ENCODE assay signal across 9 cellular contexts in genomic region chr4:151604238-151604637, GRCh38.
A peak's percentile ranks its signal among the peaks of the same experiment; 100 is the strongest.
DNase-seq lines count a peak whose midpoint lies in the region; ATAC-seq, FAIRE-seq and TF ChIP-seq lines count a peak whose summit lies in the region.
"Had no signal": no experiment of that assay in that cellular context is flagged by ENCODE, and none has a peak within 500 bp of the region (broad histone marks: within the 10 kb centered on the region; RNA-seq: fewer than 3 reads in every experiment).

No MANE protein-coding gene starts in this region.

- no peaks in the 10 kb centered on the region for H3K79me2 ChIP-seq in SK-N-SH (ENCODE audit: insufficient read depth)

- H4K20me1 ChIP-seq in SK-N-SH (ENCODE audit: insufficient read depth) = no peaks in the 10 kb centered on the region

- H3K36me3 Mint-ChIP-seq in glutamatergic neuron (ENCODE audit: unreplicated experiment) = no peaks in the 10 kb centered on the region
- H3K36me3 Mint-ChIP-seq in CD8-positive, alpha-beta T cell = no peaks in the 10 kb centered on the region
- no peaks in the 10 kb centered on the region for H3K36me3 Mint-ChIP-seq in CD4-positive, alpha-beta memory T cell

- no peaks in the 10 kb centered on the region for H3F3A ChIP-seq in SK-N-SH (replicated peaks; ENCODE audit: insufficient read depth)

- CTCF ChIA-PET in SK-N-SH (lab: Yijun Ruan, JAX) = interaction anchor here (0.6 to 3.0 kb wide), 32 partner anchors 8 to 487 kb away, joined by 3 to 15 read pairs (median 4); partner anchors contain the start of gene PRSS48
- CTCF ChIA-PET in CD8-positive, alpha-beta T cell (lab: Charles Lee) = interaction anchor here (0.9 kb wide), 1 partner anchor 11 kb away, joined by 3 read pairs; no protein-coding TSS in a partner anchor
- CTCF ChIA-PET in CD4-positive, alpha-beta memory T cell (lab: Charles Lee; ENCODE audit: partially characterized antibody) = interaction anchor here (1.2 kb wide), 1 partner anchor 487 kb away, joined by 3 read pairs; no protein-coding TSS in a partner anchor

- H3K27me3 Mint-ChIP-seq in glutamatergic neuron (ENCODE audit: unreplicated experiment) = peaks cover 3% of the 10 kb centered on the region
- peaks cover 2% of the 10 kb centered on the region for H3K27me3 Mint-ChIP-seq in CD8-positive, alpha-beta T cell (ENCODE audit: low read depth)
- peaks cover 0 to 2% of the 10 kb centered on the region in 2 donors for H3K27me3 Mint-ChIP-seq in CD4-positive, alpha-beta memory T cell

- TF ChIP-seq CTCF in GM13976 (IDR thresholded peaks at IDR 0.05; ENCODE audit: borderline replicate concordance, control extremely low read depth, extremely low read depth, insufficient read depth, missing control alignments) = peak; percentile 26
- peak; percentile 69 for TF ChIP-seq CTCF in SK-N-SH (IDR thresholded peaks at IDR 0.05)
- peak; percentile 24 for TF ChIP-seq CTCF in glutamatergic neuron (IDR thresholded peaks at IDR 0.05; ENCODE audit: partially characterized antibody, unreplicated experiment)
- no peak for TF ChIP-seq CTCF in CD8-positive, alpha-beta T cell (IDR thresholded peaks at IDR 0.05)

- no peaks in the 10 kb centered on the region for H3K9me2 ChIP-seq in SK-N-SH

- DNase-seq in GM13976 (ENCODE audit: low spot score) (no peak), SK-N-SH (peak; percentile 48), glutamatergic neuron (no peak), SHP77 (lab: John Stamatoyannopoulos, UW) (no peak), pons (ENCODE audit: low spot score) (no peak)
- no peak for DNase-seq in CD8-positive, alpha-beta T cell
- no peak for DNase-seq in CD4-positive, alpha-beta memory T cell

- 57% methylated on average over 5 of the region's 5 CpGs for WGBS in SK-N-SH (ENCODE audit: low lambda C conversion rate)

- H3K4me3 ChIP-seq in SK-N-SH (ENCODE audit: low read depth in 2 of 2, low read length in 1 of 2) = no peak overlapping the region
- no peak overlapping the region for H3K4me3 ChIP-seq in CD8-positive, alpha-beta T cell (ENCODE audit: low read depth, low read length)
- H3K4me3 ChIP-seq in CD4-positive, alpha-beta memory T cell (ENCODE audit: low read length in 2 of 2) = no peak overlapping the region
- H3K4me3 ChIP-seq: thoracic aorta had no signal

- no peak overlapping the region for H3K27ac Mint-ChIP-seq in glutamatergic neuron (ENCODE audit: unreplicated experiment)
- no peak overlapping the region for H3K27ac Mint-ChIP-seq in CD8-positive, alpha-beta T cell
- no peak overlapping the region for H3K27ac Mint-ChIP-seq in CD4-positive, alpha-beta memory T cell

- H2AFZ ChIP-seq in SK-N-SH (ENCODE audit: low read depth) = no peak overlapping the region

- peaks cover 0 to 22% of the 10 kb centered on the region in 2 experiments; a peak in 2 of 4 replicates for H3K4me1 ChIP-seq in SK-N-SH (ENCODE audit: control insufficient read depth in 1 of 2, insufficient read depth in 2 of 2, low read depth in 1 of 2, low read length in 1 of 2)
- H3K4me1 ChIP-seq in CD8-positive, alpha-beta T cell (ENCODE audit: insufficient read depth, low read length) = no peaks in the 10 kb centered on the region
- H3K4me1 ChIP-seq in CD4-positive, alpha-beta memory T cell (ENCODE audit: insufficient read depth, low read length) = no peaks in the 10 kb centered on the region

- POLR2A ChIA-PET in SK-N-SH (lab: Yijun Ruan, JAX) = no interaction called here
- POLR2A ChIA-PET in CD8-positive, alpha-beta T cell (lab: Charles Lee) = interaction anchor here (1.1 kb wide), 1 partner anchor 70 kb away, joined by 3 read pairs; no protein-coding TSS in a partner anchor
- POLR2A ChIA-PET in CD4-positive, alpha-beta memory T cell (lab: Charles Lee; ENCODE audit: partially characterized antibody) = no interaction called here

- H3K27me3 ChIP-seq in SK-N-SH (ENCODE audit: insufficient read depth) = no peaks in the 10 kb centered on the region
- no peaks in the 10 kb centered on the region for H3K27me3 ChIP-seq in CD8-positive, alpha-beta T cell (ENCODE audit: insufficient read depth, low read length)
- no peaks in the 10 kb centered on the region for H3K27me3 ChIP-seq in CD4-positive, alpha-beta memory T cell (ENCODE audit: insufficient read depth, low read length)

- peaks cover 4% of the 10 kb centered on the region for H3K4me1 Mint-ChIP-seq in glutamatergic neuron (ENCODE audit: low read depth, unreplicated experiment)
- H3K4me1 Mint-ChIP-seq in CD8-positive, alpha-beta T cell (ENCODE audit: low read depth) = no peaks in the 10 kb centered on the region
- peaks cover 0 to 3% (median under 1%) of the 10 kb centered on the region in 4 donors for H3K4me1 Mint-ChIP-seq in CD4-positive, alpha-beta memory T cell

- H3K9me3 ChIP-seq in SK-N-SH = no peaks in the 10 kb centered on the region
- H3K9me3 ChIP-seq in CD8-positive, alpha-beta T cell (ENCODE audit: low read length) = no peaks in the 10 kb centered on the region
- no peaks in the 10 kb centered on the region for H3K9me3 ChIP-seq in CD4-positive, alpha-beta memory T cell (ENCODE audit: control insufficient read depth in 1 of 2, low read length in 2 of 2)
- H3K9me3 ChIP-seq: thoracic aorta had no signal

- intact Hi-C loops in CD8-positive, alpha-beta T cell (cut with DNase I, micrococcal nuclease) = loop anchor here in 1 of 2 experiments (10.0 kb wide), 1 partner anchor 239 kb away; no protein-coding TSS in a partner anchor
- intact Hi-C loops in CD4-positive, alpha-beta memory T cell (cut with micrococcal nuclease) = loop anchor here (10.0 kb wide), 1 partner anchor 239 kb away; no protein-coding TSS in a partner anchor

- in situ Hi-C loops in GM13976 (cut with MboI; ENCODE audit: low sequenced_read_pairs, unreplicated experiment) = loop anchor here (10.0 to 25.0 kb wide), 2 partner anchors 229 to 467 kb away; no protein-coding TSS in a partner anchor

- H3K9ac ChIP-seq in SK-N-SH = no peak overlapping the region

- peaks cover 6% of the 10 kb centered on the region for H3K9me3 Mint-ChIP-seq in glutamatergic neuron (ENCODE audit: unreplicated experiment)
- H3K9me3 Mint-ChIP-seq in CD8-positive, alpha-beta T cell = no peaks in the 10 kb centered on the region
- H3K9me3 Mint-ChIP-seq in CD4-positive, alpha-beta memory T cell = no peaks in the 10 kb centered on the region

- TF ChIP-seq EP300 in SK-N-SH (IDR thresholded peaks at IDR 0.05; ENCODE audit: borderline replicate concordance in 1 of 2, low read depth in 1 of 2, low read length in 1 of 2) = no peak

- TF ChIP-seq RAD21 in SK-N-SH (IDR thresholded peaks at IDR 0.05; ENCODE audit: low read length) = peak; percentile 76

- no peaks in the 10 kb centered on the region for H3K36me3 ChIP-seq in SK-N-SH (replicated peaks in 1 of 2; ENCODE audit: control insufficient read depth in 1 of 2, insufficient read depth in 2 of 2, low read length in 1 of 2)
- H3K36me3 ChIP-seq in CD8-positive, alpha-beta T cell (ENCODE audit: insufficient read depth, low read length) = no peaks in the 10 kb centered on the region
- no peaks in the 10 kb centered on the region for H3K36me3 ChIP-seq in CD4-positive, alpha-beta memory T cell (ENCODE audit: insufficient read depth, low read length)
- H3K36me3 ChIP-seq: thoracic aorta had no signal

- no peak overlapping the region for H3K4me3 Mint-ChIP-seq in glutamatergic neuron (ENCODE audit: unreplicated experiment)
- no peak overlapping the region for H3K4me3 Mint-ChIP-seq in CD8-positive, alpha-beta T cell
- H3K4me3 Mint-ChIP-seq in CD4-positive, alpha-beta memory T cell = no peak overlapping the region

- H3K4me2 ChIP-seq in SK-N-SH = no peak overlapping the region

- peak; percentile 43 for FAIRE-seq in A204.1 (lab: Jason Lieb, UNC)

- ATAC-seq in CD8-positive, alpha-beta T cell = no peak

- H3K27ac ChIP-seq in SK-N-SH (ENCODE audit: low read depth in 2 of 2, low read length in 1 of 2) = 0 out of 4 replicates have a peak overlapping the region, but pooled peaks of 1 of the 2 experiments have one; percentile 26
- no peak overlapping the region for H3K27ac ChIP-seq in CD8-positive, alpha-beta T cell (ENCODE audit: low read depth, low read length)
- no peak overlapping the region for H3K27ac ChIP-seq in CD4-positive, alpha-beta memory T cell (ENCODE audit: low read depth, low read length)
- H3K27ac ChIP-seq: thoracic aorta had no signal

TF ChIP-seq in SK-N-SH, 30 proteins besides CTCF, POLR2A, EP300 and RAD21 (continues in another document):
- TF ChIP-seq SIN3A (IDR thresholded peaks at IDR 0.05; ENCODE audit: borderline replicate concordance, low read depth, low read length) (no peak), SMC3 (IDR thresholded peaks at IDR 0.05; ENCODE audit: low read depth, low read length) (peak; percentile 63), JUND (IDR thresholded peaks at IDR 0.05) (no peak), ELF1 (IDR thresholded peaks at IDR 0.05) (no peak), ZBTB33 (IDR thresholded peaks at IDR 0.05; ENCODE audit: borderline replicate concordance, low read depth) (no peak), USF2 (IDR thresholded peaks at IDR 0.05; ENCODE audit: borderline replicate concordance, low read depth, low read length) (no peak), FOXM1 (IDR thresholded peaks at IDR 0.05; ENCODE audit: low read depth) (no peak)
